In the genomic region with DNA sequence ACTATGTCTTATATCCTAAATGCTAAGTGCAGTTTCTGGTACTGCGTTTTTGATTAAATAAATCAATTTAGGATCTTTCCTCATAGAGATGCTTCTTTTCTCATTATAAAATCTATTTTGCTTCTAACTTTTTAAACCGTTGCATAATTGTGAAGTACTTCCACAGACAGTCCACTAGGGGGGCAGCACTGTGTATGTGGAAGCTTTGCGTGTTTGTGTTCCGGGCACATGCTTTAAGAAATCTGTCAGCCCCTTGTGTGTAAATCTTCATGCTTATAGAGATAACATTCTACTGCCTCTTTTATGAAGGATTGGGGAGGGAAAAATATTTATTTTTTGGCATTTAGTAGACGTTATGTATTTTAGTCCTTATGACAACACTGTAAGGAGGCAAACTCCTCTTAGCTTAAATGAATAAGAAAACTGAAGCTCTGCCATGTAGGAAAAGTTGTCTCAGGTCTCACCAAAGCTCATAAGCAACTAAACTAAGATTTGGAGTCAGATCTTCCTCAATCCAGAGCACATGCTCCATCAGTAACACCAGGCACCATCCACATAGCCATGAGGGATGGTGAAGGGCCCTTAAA, we compare ENCODE assay signal across 8 cellular contexts.
DNase-seq lines count a peak whose midpoint lies in the region; ATAC-seq and TF ChIP-seq lines count a peak whose summit lies in the region.

No MANE protein-coding gene starts in this region.

- intact Hi-C loops in activated naive CD4-positive, alpha-beta T cell treated with anti-CD3 and anti-CD28 coated beads for 36 hours (cut with micrococcal nuclease) = loop anchor here (1.0 to 10.0 kb wide), 3 partner anchors 189 to 343 kb away; no protein-coding TSS in a partner anchor
- intact Hi-C loops in PC-3 (cut with micrococcal nuclease) = no loop called here

- H3K27ac ChIP-seq in PC-3 (ENCODE audit: low read length) = no peak overlapping the region
- H3K27ac ChIP-seq in gastroesophageal sphincter = no peak overlapping the region
- peak overlapping the region in 1 of 4 donors; percentile 43 for H3K27ac ChIP-seq in tibial nerve

- ATAC-seq in HG02884 (IDR thresholded peaks at IDR 0.05; ENCODE audit: unreplicated experiment) = peak; percentile 95
- ATAC-seq in PC-3 = peak; percentile 40; the same call in 1 of the 2 replicates
- peak; percentile 58 for ATAC-seq in gastroesophageal sphincter
- no peak for ATAC-seq in activated T-helper 17 cell treated with anti-CD3 and anti-CD28 coated beads, Interleukin-2, amount 50 U/mL, for 72 hours (replicated peaks)

- POLR2A ChIA-PET in PC-3 (lab: Charles Lee; ENCODE audit: unreplicated experiment) = no interaction called here

- WGBS in gastroesophageal sphincter (ENCODE audit: low coverage in 1 of 2), 2 donors = 21 to 31% methylated on average over 5 of the region's 5 CpGs
- 13 to 14% methylated on average over 5 of the region's 5 CpGs for WGBS in tibial nerve, 2 donors

- no peak overlapping the region for H3K9ac ChIP-seq in PC-3 (ENCODE audit: low read length)

- CTCF ChIA-PET in activated naive CD4-positive, alpha-beta T cell treated with anti-CD3 and anti-CD28 coated beads for 36 hours (lab: Charles Lee) = interaction anchor here (0.7 to 2.0 kb wide), 9 partner anchors 8 to 273 kb away, joined by 3 to 6 read pairs (median 4); no protein-coding TSS in a partner anchor
- CTCF ChIA-PET in activated naive CD4-positive, alpha-beta T cell treated with anti-CD3 and anti-CD28 coated beads, Interleukin-2, amount 10 ng/mL, durations not matched to agents 7 days and 5 days (lab: Charles Lee) = interaction anchor here (1.1 to 1.8 kb wide), 3 partner anchors 8 to 274 kb away, joined by 3 read pairs; no protein-coding TSS in a partner anchor
- CTCF ChIA-PET in PC-3 (lab: Charles Lee) = no interaction called here

- no peak overlapping the region for H2AFZ ChIP-seq in PC-3 (ENCODE audit: low read length)

- H3K9me3 ChIP-seq in PC-3 (ENCODE audit: low read length) (no peaks in the 10 kb centered on the region), gastroesophageal sphincter (no peaks in the 10 kb centered on the region), tibial nerve (no peaks in the 10 kb centered on the region)

- H3K9me3 Mint-ChIP-seq in activated naive CD4-positive, alpha-beta T cell treated with anti-CD3 and anti-CD28 coated beads for 36 hours = peaks cover 2% of the 10 kb centered on the region
- no peaks in the 10 kb centered on the region for H3K9me3 Mint-ChIP-seq in activated naive CD4-positive, alpha-beta T cell treated with anti-CD3 and anti-CD28 coated beads, Interleukin-2, amount 10 ng/mL, durations not matched to agents 7 days and 5 days
- H3K9me3 Mint-ChIP-seq in activated T-helper 17 cell treated with anti-CD3 and anti-CD28 coated beads, Interleukin-2, amount 50 U/mL, for 72 hours = no peaks in the 10 kb centered on the region

- H3K27me3 Mint-ChIP-seq in activated naive CD4-positive, alpha-beta T cell treated with anti-CD3 and anti-CD28 coated beads for 36 hours (ENCODE audit: low read depth) = peaks cover 2% of the 10 kb centered on the region
- H3K27me3 Mint-ChIP-seq in activated naive CD4-positive, alpha-beta T cell treated with anti-CD3 and anti-CD28 coated beads, Interleukin-2, amount 10 ng/mL, durations not matched to agents 7 days and 5 days = peaks cover 4% of the 10 kb centered on the region
- H3K27me3 Mint-ChIP-seq in activated T-helper 17 cell treated with anti-CD3 and anti-CD28 coated beads, Interleukin-2, amount 50 U/mL, for 72 hours = peaks cover 9% of the 10 kb centered on the region

- H3K4me1 Mint-ChIP-seq in activated naive CD4-positive, alpha-beta T cell treated with anti-CD3 and anti-CD28 coated beads for 36 hours (ENCODE audit: low read depth) = no peaks in the 10 kb centered on the region
- no peaks in the 10 kb centered on the region for H3K4me1 Mint-ChIP-seq in activated naive CD4-positive, alpha-beta T cell treated with anti-CD3 and anti-CD28 coated beads, Interleukin-2, amount 10 ng/mL, durations not matched to agents 7 days and 5 days
- no peaks in the 10 kb centered on the region for H3K4me1 Mint-ChIP-seq in activated T-helper 17 cell treated with anti-CD3 and anti-CD28 coated beads, Interleukin-2, amount 50 U/mL, for 72 hours

- H3K27me3 ChIP-seq in PC-3 (ENCODE audit: low read length) (no peaks in the 10 kb centered on the region), gastroesophageal sphincter (no peaks in the 10 kb centered on the region), tibial nerve (no peaks in the 10 kb centered on the region)

- no peaks in the 10 kb centered on the region for H3F3A ChIP-seq in PC-3 (ENCODE audit: low read length, unreplicated experiment)

- H3K4me3 ChIP-seq in PC-3 (ENCODE audit: low read length) = no peak overlapping the region
- H3K4me3 ChIP-seq in gastroesophageal sphincter = no peak overlapping the region
- H3K4me3 ChIP-seq in tibial nerve = no peak overlapping the region

- TF ChIP-seq POLR2A in gastroesophageal sphincter (IDR thresholded peaks at IDR 0.05) = no peak
- TF ChIP-seq POLR2A in tibial nerve (IDR thresholded peaks at IDR 0.05) = no peak

- H3K4me3 Mint-ChIP-seq in activated naive CD4-positive, alpha-beta T cell treated with anti-CD3 and anti-CD28 coated beads for 36 hours = no peak overlapping the region
- H3K4me3 Mint-ChIP-seq in activated naive CD4-positive, alpha-beta T cell treated with anti-CD3 and anti-CD28 coated beads, Interleukin-2, amount 10 ng/mL, durations not matched to agents 7 days and 5 days = no peak overlapping the region
- no peak overlapping the region for H3K4me3 Mint-ChIP-seq in activated T-helper 17 cell treated with anti-CD3 and anti-CD28 coated beads, Interleukin-2, amount 50 U/mL, for 72 hours

- TF ChIP-seq EP300 in gastroesophageal sphincter (IDR thresholded peaks at IDR 0.05) = no peak
- TF ChIP-seq EP300 in tibial nerve (IDR thresholded peaks at IDR 0.05) = no peak

- no peaks in the 10 kb centered on the region for H3K79me2 ChIP-seq in PC-3 (ENCODE audit: low read length)

- H3K36me3 ChIP-seq in PC-3 (ENCODE audit: low read depth, low read length) (no peaks in the 10 kb centered on the region), gastroesophageal sphincter (no peaks in the 10 kb centered on the region), tibial nerve (no peaks in the 10 kb centered on the region)

- DNase-seq in activated naive CD4-positive, alpha-beta T cell treated with anti-CD3 and anti-CD28 coated beads for 36 hours = peak; percentile 8
- no peak for DNase-seq in activated naive CD4-positive, alpha-beta T cell treated with anti-CD3 and anti-CD28 coated beads, Interleukin-2, amount 10 ng/mL, durations not matched to agents 7 days and 5 days
- DNase-seq in PC-3 (peak; percentile 32), tibial nerve (ENCODE audit: low spot score in 2 of 2) (no peak)
- DNase-seq in activated CD4-positive, alpha-beta T cell treated with anti-CD3 and anti-CD28 coated beads, Interleukin-2, amount 50 U/mL, for 48 hours = no peak

- no peak overlapping the region for H3K4me2 ChIP-seq in PC-3 (ENCODE audit: low read length)

- no peak overlapping the region for H3K27ac Mint-ChIP-seq in activated naive CD4-positive, alpha-beta T cell treated with anti-CD3 and anti-CD28 coated beads for 36 hours
- H3K27ac Mint-ChIP-seq in activated naive CD4-positive, alpha-beta T cell treated with anti-CD3 and anti-CD28 coated beads, Interleukin-2, amount 10 ng/mL, durations not matched to agents 7 days and 5 days = no peak overlapping the region
- H3K27ac Mint-ChIP-seq in activated T-helper 17 cell treated with anti-CD3 and anti-CD28 coated beads, Interleukin-2, amount 50 U/mL, for 72 hours = no peak overlapping the region

- no peaks in the 10 kb centered on the region for H3K9me2 ChIP-seq in PC-3 (replicated peaks; ENCODE audit: low read length)

- no peaks in the 10 kb centered on the region for H4K20me1 ChIP-seq in PC-3 (ENCODE audit: low read length)

- peak; percentile 80 for TF ChIP-seq CTCF in PC-3 (conservative IDR thresholded peaks at IDR 0.05; ENCODE audit: low read depth, low read length)
- peak; percentile 35 to 70 (median 50) for TF ChIP-seq CTCF in gastroesophageal sphincter (IDR thresholded peaks at IDR 0.05)
- peak; percentile 46 to 69 (median 60) for TF ChIP-seq CTCF in tibial nerve (IDR thresholded peaks at IDR 0.05)

- BruUV-seq in PC-3 (replicated peaks; lab: Mats Ljungman, UMichigan) = no TSS peak

- H3K36me3 Mint-ChIP-seq in activated naive CD4-positive, alpha-beta T cell treated with anti-CD3 and anti-CD28 coated beads for 36 hours (ENCODE audit: low read depth) = no peaks in the 10 kb centered on the region
- no peaks in the 10 kb centered on the region for H3K36me3 Mint-ChIP-seq in activated naive CD4-positive, alpha-beta T cell treated with anti-CD3 and anti-CD28 coated beads, Interleukin-2, amount 10 ng/mL, durations not matched to agents 7 days and 5 days
- H3K36me3 Mint-ChIP-seq in activated T-helper 17 cell treated with anti-CD3 and anti-CD28 coated beads, Interleukin-2, amount 50 U/mL, for 72 hours (ENCODE audit: low read depth) = no peaks in the 10 kb centered on the region

- H3K4me1 ChIP-seq in PC-3 (ENCODE audit: insufficient read depth, low read length) = no peaks in the 10 kb centered on the region; the same call in 1 of the 2 replicates
- H3K4me1 ChIP-seq in gastroesophageal sphincter = no peaks in the 10 kb centered on the region
- peaks cover 0 to 3% (median 0%) of the 10 kb centered on the region in 4 donors for H3K4me1 ChIP-seq in tibial nerve

Comparison
In these comparisons a context has a peak if more than half of its experiments do, and no peak if none do; other contexts are left out.
1. DNase-seq: peak in activated naive CD4-positive, alpha-beta T cell treated with anti-CD3 and anti-CD28 coated beads for 36 hours (single experiment) and PC-3 (single experiment); none in activated naive CD4-positive, alpha-beta T cell treated with anti-CD3 and anti-CD28 coated beads, Interleukin-2, amount 10 ng/mL, durations not matched to agents 7 days and 5 days (single experiment), tibial nerve (0 of 2) and activated CD4-positive, alpha-beta T cell treated with anti-CD3 and anti-CD28 coated beads, Interleukin-2, amount 50 U/mL, for 48 hours (0 of 2).
2. Peak in every context shown above with its lines, with median percentiles within 50 percentile points of each other: CTCF ChIP-seq.